9 cellular contexts compared by ENCODE assay signal in the genomic region with DNA sequence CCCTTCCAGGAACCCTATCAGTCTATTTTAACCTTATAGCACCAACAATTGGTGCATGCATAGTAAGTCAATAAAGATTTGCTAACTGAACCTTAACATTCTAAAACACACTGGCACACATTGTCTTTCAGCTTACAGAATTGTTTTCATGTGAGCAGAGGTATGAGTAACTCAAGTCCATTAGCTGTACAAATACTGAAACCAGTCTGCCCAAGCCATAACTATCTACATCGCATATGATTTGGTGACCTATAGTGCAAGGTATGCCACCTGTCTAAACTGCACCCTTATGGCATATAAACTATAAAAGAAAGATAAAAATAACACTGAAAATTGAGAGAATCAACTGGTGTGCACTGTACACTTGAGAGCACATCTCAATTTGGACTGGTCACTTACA.
"Had no signal": no experiment of that assay in that cellular context is flagged by ENCODE, and none has a peak within 500 bp of the region (broad histone marks: within the 10 kb centered on the region; RNA-seq: fewer than 3 reads in every experiment).

No MANE protein-coding gene starts in this region.

- DNase-seq: GM23248, GOT3, H7, HFFc6, IMR-90 had no signal

- H3K9ac ChIP-seq: GM23248 had no signal

- H3K27ac ChIP-seq: GM23248, HL-60 had no signal

- H2AFZ ChIP-seq: GM23248 had no signal

- ATAC-seq: HCT116, K562 had no signal

- H3K4me3 ChIP-seq: GM23248, HAP-1, K562 had no signal

- H3K4me1 ChIP-seq: HAP-1 had no signal

- FAIRE-seq: K562 had no signal

- H3K9me3 ChIP-seq: HAP-1 had no signal
